ENCODE assay signal across 19 cellular contexts in the genomic region with DNA sequence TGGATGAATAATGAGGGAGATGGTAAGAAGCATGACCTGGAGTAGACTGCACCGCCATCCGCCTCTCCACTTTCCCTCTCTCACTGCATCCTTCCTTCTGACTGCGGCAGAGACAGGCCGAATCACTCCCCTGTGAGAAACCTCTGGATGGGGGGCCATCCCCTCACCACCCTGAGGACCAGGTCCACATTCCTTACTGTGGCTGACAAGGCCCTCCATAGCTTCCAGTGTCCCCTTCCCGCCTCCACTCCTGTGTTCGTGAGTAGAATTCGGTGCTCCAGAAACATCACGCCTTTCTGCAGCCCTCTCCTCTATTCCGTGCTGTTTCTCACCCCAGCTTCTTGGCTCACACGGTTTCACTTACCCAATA.
"Had no signal": no experiment of that assay in that cellular context is flagged by ENCODE, and none has a peak within 500 bp of the region (broad histone marks: within the 10 kb centered on the region; RNA-seq: fewer than 3 reads in every experiment).

No MANE protein-coding gene starts in this region.

- ATAC-seq: left ventricle myocardium superior; lower lobe of right lung; naive thymus-derived CD8-positive, alpha-beta T cell; stimulated activated effector memory CD8-positive, alpha-beta T cell treated with anti-CD3 and anti-CD28 coated beads, Interleukin-12 subunit alpha, Interleukin-12 subunit beta, amount 100 ng/mL, for 72 hours had no signal

- H3K4me3 ChIP-seq: lower lobe of right lung, sigmoid colon, stomach, tibial artery had no signal

- H3K27ac ChIP-seq: dorsolateral prefrontal cortex, lower lobe of right lung, parathyroid adenoma, sigmoid colon, stomach, tibial artery had no signal

- H3K36me3 Mint-ChIP-seq: immature natural killer cell; naive thymus-derived CD8-positive, alpha-beta T cell; stimulated activated effector memory CD8-positive, alpha-beta T cell treated with anti-CD3 and anti-CD28 coated beads, Interleukin-12 subunit alpha, Interleukin-12 subunit beta, amount 100 ng/mL, for 72 hours; type B pancreatic cell had no signal

- H3K4me3 Mint-ChIP-seq: type B pancreatic cell had no signal

- H3K36me3 ChIP-seq: sigmoid colon had no signal

- H3K9me3 ChIP-seq: lower lobe of right lung, sigmoid colon, stomach, tibial artery had no signal

- H3K27ac Mint-ChIP-seq: immature natural killer cell, progenitor cell of endocrine pancreas, type B pancreatic cell had no signal

- H3K27me3 ChIP-seq: dorsolateral prefrontal cortex, sigmoid colon, stomach, tibial artery had no signal

- H3K9me3 Mint-ChIP-seq: immature natural killer cell; naive thymus-derived CD8-positive, alpha-beta T cell; neural crest cell; stimulated activated effector memory CD8-positive, alpha-beta T cell treated with anti-CD3 and anti-CD28 coated beads, Interleukin-12 subunit alpha, Interleukin-12 subunit beta, amount 100 ng/mL, for 72 hours; type B pancreatic cell had no signal

- DNase-seq: cerebellar nuclear complex; dorsolateral prefrontal cortex; effector CD4-positive, alpha-beta T cell; hypothalamus; immature natural killer cell; left ventricle myocardium superior; lower lobe of right lung; naive thymus-derived CD8-positive, alpha-beta T cell; stimulated activated CD4-positive, alpha-beta T cell treated with anti-CD3 and anti-CD28 coated beads, Interleukin-2, amount 100 ng/mL, for 24 hours; stimulated activated CD4-positive, alpha-beta T cell treated with anti-CD3 and anti-CD28 coated beads, Interleukin-4, amount 100 ng/mL, for 24 hours; stimulated activated naive CD4-positive, alpha-beta T cell treated with Interleukin-2 at 50 U/mL for 16 hours; stomach; tibial artery had no signal
